Comparison of ENCODE assay signal across 8 cellular contexts in genomic region chr2:7427293-7428060, GRCh38.
DNase-seq lines count a peak whose midpoint lies in the region; ATAC-seq, FAIRE-seq and TF ChIP-seq lines count a peak whose summit lies in the region.

No MANE protein-coding gene starts in this region.

- intact Hi-C loops in mucosa of descending colon (cut with DNase I, micrococcal nuclease), result loop anchor here (2.0 to 10.0 kb wide), 2 partner anchors 1257 kb away; partner anchors contain the start of gene ID2 (in 1 of the 2)

- no peak overlapping the region for H3K9ac ChIP-seq in endodermal cell (ENCODE audit: extremely low read depth, low read length, poor library complexity, severe bottlenecking)

- no peaks in the 10 kb centered on the region for H3K9me3 ChIP-seq in endodermal cell (ENCODE audit: control insufficient read depth, low read length)
- H3K9me3 ChIP-seq in mucosa of descending colon, result no peaks in the 10 kb centered on the region

- peak; percentile 75 for FAIRE-seq in GM12892 (lab: Jason Lieb, UNC)

- TF ChIP-seq POLR2A in GM12892 (IDR thresholded peaks at IDR 0.05; ENCODE audit: low read depth, low read length), result no peak

- H3K36me3 ChIP-seq in endodermal cell (ENCODE audit: control insufficient read depth, insufficient read depth, low read length), result no peaks in the 10 kb centered on the region
- no peaks in the 10 kb centered on the region for H3K36me3 ChIP-seq in mucosa of descending colon (ENCODE audit: low read depth)

- H3K4me3 ChIP-seq in endodermal cell (ENCODE audit: low read length) (no peak overlapping the region), mucosa of descending colon (no peak overlapping the region)

- H3K9me3 Mint-ChIP-seq in endodermal cell, result peaks cover 1% of the 10 kb centered on the region

- no peak overlapping the region for H3K27ac Mint-ChIP-seq in endodermal cell

- no peak overlapping the region for H3K4me3 Mint-ChIP-seq in endodermal cell

- no peaks in the 10 kb centered on the region for H3K36me3 Mint-ChIP-seq in endodermal cell (ENCODE audit: low read depth)

- peak; percentile 85 for TF ChIP-seq CTCF in endodermal cell (conservative IDR thresholded peaks at IDR 0.05)
- peak; percentile 28 for TF ChIP-seq CTCF in mucosa of descending colon (IDR thresholded peaks at IDR 0.05)

- H3K4me1 ChIP-seq in endodermal cell (ENCODE audit: control insufficient read depth, insufficient read depth, low read length) (peaks cover 4% of the 10 kb centered on the region), mucosa of descending colon (ENCODE audit: low read depth) (no peaks in the 10 kb centered on the region)

- H3K4me1 Mint-ChIP-seq in endodermal cell, result peaks cover 5% of the 10 kb centered on the region

- H3K27me3 Mint-ChIP-seq in endodermal cell (ENCODE audit: insufficient read depth), result peaks cover 18% of the 10 kb centered on the region

- peaks cover 29% of the 10 kb centered on the region for H3K27me3 ChIP-seq in endodermal cell (ENCODE audit: control insufficient read depth, insufficient read depth, low read length, poor library complexity, severe bottlenecking)

- 64 to 78% methylated on average over 5 to 8 of the region's 8 CpGs for WGBS in endodermal cell (ENCODE audit: insufficient coverage in 1 of 2, insufficient read length in 1 of 2), 2 experiments

- H3K27ac ChIP-seq in endodermal cell (ENCODE audit: low read depth, low read length), result no peak overlapping the region

- DNase-seq in AML-193 (lab: John Stamatoyannopoulos, UW) (peak; percentile 37 to 57), GM12892 (ENCODE audit: insufficient read length) (no peak), NCI-H1694 (lab: John Stamatoyannopoulos, UW) (peak; percentile 96), SKM-1 (lab: John Stamatoyannopoulos, UW; ENCODE audit: unreplicated experiment) (peak; percentile 9), endodermal cell (peak; percentile 52), mucosa of descending colon (peak in 1 of 3 donors; percentile 46)

- peak; percentile 59 for ATAC-seq in mucosa of descending colon
- ATAC-seq in HG02981 (IDR thresholded peaks at IDR 0.05; ENCODE audit: unreplicated experiment), result no peak
- ATAC-seq in HG03139 (IDR thresholded peaks at IDR 0.05; ENCODE audit: unreplicated experiment), result no peak
